Comparison of ENCODE assay signal across 35 cellular contexts in the genomic region with DNA sequence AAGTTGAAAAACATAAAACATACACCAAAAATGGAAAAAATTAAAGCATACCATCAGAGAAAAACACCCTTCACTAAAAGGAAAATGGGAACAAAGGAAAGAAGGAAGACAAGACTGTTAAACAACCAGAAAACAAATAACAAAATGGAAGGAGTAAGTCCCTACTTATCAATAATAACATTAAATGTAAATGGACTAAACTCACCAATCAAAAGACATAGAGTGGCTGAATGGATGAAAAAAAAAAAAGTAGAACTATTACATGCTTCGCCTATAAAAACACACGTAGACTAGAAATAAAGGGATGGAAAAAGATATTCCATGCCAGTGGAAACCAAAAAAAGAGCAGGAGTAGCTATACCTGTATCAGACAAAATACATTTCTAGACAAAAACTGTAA. TPM values are rescaled to one million over a fixed set of nuclear protein-coding genes. Genes with fewer than 3 reads are reported as not detected.
"Had no signal": no experiment of that assay in that cellular context is flagged by ENCODE, and none has a peak within 500 bp of the region (broad histone marks: within the 10 kb centered on the region; RNA-seq: fewer than 3 reads in every experiment).

No MANE protein-coding gene starts in this region.

- H3K9me3 ChIP-seq: MG63, SJCRH30 had no signal

- H3K4me1 ChIP-seq: SJCRH30 had no signal

- H3K27me3 ChIP-seq: MG63, SJCRH30 had no signal

- H3K36me3 ChIP-seq: MG63, SJCRH30 had no signal

- DNase-seq: Kasumi-1, KG1, MG63, NCI-H1048, NCI-H1092 treated with DMSO at 0.1 percent for 48 hours, NCI-H1105 treated with DMSO at 0.1 percent for 48 hours, NCI-H1417, NCI-H1436, NCI-H146, NCI-H1694, NCI-H187, NCI-H1930, NCI-H2029 treated with DMSO at 0.1 percent for 48 hours, NCI-H2081 treated with DMSO at 0.1 percent for 48 hours, NCI-H2107, NCI-H2171, NCI-H226, NCI-H446 treated with DMSO at 0.1 percent for 48 hours, NCI-H510A, NCI-H524, NCI-H526, NCI-H69, NCI-H748 treated with DMSO at 0.1 percent for 48 hours, NCI-H82, PC-9, SHP77, SIG-M5, SJCRH30 had no signal

- H2AFZ ChIP-seq: PC-9 had no signal

- H3K4me2 ChIP-seq: PC-9 had no signal

- H3K27ac ChIP-seq: PC-9, RWPE1, SJCRH30, SK-N-MC had no signal

- H3K4me3 ChIP-seq: MG63, PC-9, SJCRH30, SK-N-MC had no signal

- FAIRE-seq: RCC 7860 had no signal

- ATAC-seq: Panc1, Right ventricle myocardium inferior, SK-N-SH treated with all-trans-retinoic acid at 6 μM for 48 hours had no signal

RNA-seq across cellular contexts. Expression of gene TMSB15A, which starts 19.4 kb away (rescaled TPM):
- total RNA-seq: OCI-LY7, PC-9 had no signal
